In genomic region chr6:33993653-33994052, GRCh38 we compare ENCODE assay signal across 17 cellular contexts.
DNase-seq lines count a peak whose midpoint lies in the region; ATAC-seq and TF ChIP-seq lines count a peak whose summit lies in the region.
"Had no signal": no experiment of that assay in that cellular context is flagged by ENCODE, and none has a peak within 500 bp of the region (broad histone marks: within the 10 kb centered on the region; RNA-seq: fewer than 3 reads in every experiment).

No MANE protein-coding gene starts in this region.

- H3K27me3 Mint-ChIP-seq in WTC11 (ENCODE audit: low read depth) (peaks cover 77% of the 10 kb centered on the region), nephron (ENCODE audit: low read depth) (peaks cover 6% of the 10 kb centered on the region)

- no peak for TF ChIP-seq CTCF in SK-N-SH (IDR thresholded peaks at IDR 0.05)
- no peak for TF ChIP-seq CTCF in WTC11 (IDR thresholded peaks at IDR 0.05)
- no peak for TF ChIP-seq CTCF in nephron (IDR thresholded peaks at IDR 0.05; ENCODE audit: unreplicated experiment in 3 of 3)
- no peak for TF ChIP-seq CTCF in transverse colon (IDR thresholded peaks at IDR 0.05)
- no peak for TF ChIP-seq CTCF in brain microvascular endothelial cell (IDR thresholded peaks at IDR 0.05; ENCODE audit: low read depth, low read length, missing control alignments)
- TF ChIP-seq CTCF in esophagus squamous epithelium (IDR thresholded peaks at IDR 0.05): no peak

- no peak for TF ChIP-seq POLR2A in transverse colon (IDR thresholded peaks at IDR 0.05)
- no peak for TF ChIP-seq POLR2A in esophagus squamous epithelium (IDR thresholded peaks at IDR 0.05)

- no peaks in the 10 kb centered on the region for H3K36me3 ChIP-seq in SK-N-SH (replicated peaks in 1 of 2; ENCODE audit: control insufficient read depth in 1 of 2, insufficient read depth in 2 of 2, low read length in 1 of 2)
- no peaks in the 10 kb centered on the region for H3K36me3 ChIP-seq in transverse colon
- no peaks in the 10 kb centered on the region for H3K36me3 ChIP-seq in brain microvascular endothelial cell (replicated peaks)
- no peaks in the 10 kb centered on the region for H3K36me3 ChIP-seq in esophagus squamous epithelium
- H3K36me3 ChIP-seq: Peyer's patch had no signal

- no peaks in the 10 kb centered on the region for H4K20me1 ChIP-seq in SK-N-SH (ENCODE audit: insufficient read depth)

- H3K4me3 Mint-ChIP-seq in WTC11 (no peak overlapping the region), nephron (no peak overlapping the region)
- H3K4me3 Mint-ChIP-seq: HFFc6 had no signal

- TF ChIP-seq EP300 in SK-N-SH (IDR thresholded peaks at IDR 0.05; ENCODE audit: borderline replicate concordance in 1 of 2, low read depth in 1 of 2, low read length in 1 of 2) (no peak), transverse colon (IDR thresholded peaks at IDR 0.05; ENCODE audit: low read depth) (no peak)

- H3K27ac ChIP-seq in SK-N-SH (ENCODE audit: low read depth in 2 of 2, low read length in 1 of 2) (no peak overlapping the region), transverse colon (no peak overlapping the region), brain microvascular endothelial cell (no peak overlapping the region), esophagus squamous epithelium (no peak overlapping the region)
- H3K27ac ChIP-seq: 22Rv1, C4-2B, Peyer's patch had no signal

- H3K9me3 ChIP-seq in SK-N-SH: no peaks in the 10 kb centered on the region
- peaks cover 0 to 5% of the 10 kb centered on the region in 2 donors for H3K9me3 ChIP-seq in transverse colon
- peaks cover 0 to 4% (median 0%) of the 10 kb centered on the region in 3 donors for H3K9me3 ChIP-seq in esophagus squamous epithelium
- H3K9me3 ChIP-seq: Peyer's patch had no signal

- H3K4me3 ChIP-seq in SK-N-SH (ENCODE audit: low read depth in 2 of 2, low read length in 1 of 2) (no peak overlapping the region), transverse colon (no peak overlapping the region), brain microvascular endothelial cell (ENCODE audit: low read depth, low read length) (no peak overlapping the region), esophagus squamous epithelium (no peak overlapping the region)
- H3K4me3 ChIP-seq: K562, Peyer's patch had no signal

- 0 out of 2 replicates have a peak, but pooled peaks cover 5% of the 10 kb centered on the region for H3K27me3 ChIP-seq in SK-N-SH (ENCODE audit: insufficient read depth)
- no peaks in the 10 kb centered on the region for H3K27me3 ChIP-seq in transverse colon
- peaks cover 8% of the 10 kb centered on the region for H3K27me3 ChIP-seq in brain microvascular endothelial cell (replicated peaks)
- peaks cover 0 to 31% (median 0%) of the 10 kb centered on the region in 4 donors for H3K27me3 ChIP-seq in esophagus squamous epithelium
- H3K27me3 ChIP-seq: Peyer's patch had no signal

- intact Hi-C loops in transverse colon (cut with DNase I; ENCODE audit: low total_unique reads) (no loop called here), esophagus squamous epithelium (cut with DNase I) (no loop called here)

- H3F3A ChIP-seq in SK-N-SH (replicated peaks; ENCODE audit: insufficient read depth): no peaks in the 10 kb centered on the region

- CTCF ChIA-PET in SK-N-SH (lab: Yijun Ruan, JAX) (no interaction called here), WTC11 (lab: Charles Lee) (interaction anchor here (0.6 to 2.5 kb wide), 10 partner anchors 8 to 282 kb away, joined by 3 to 12 read pairs (median 4); partner anchors contain the start of gene UQCC2)

- no peak for TF ChIP-seq RAD21 in SK-N-SH (IDR thresholded peaks at IDR 0.05; ENCODE audit: low read length)

- no peaks in the 10 kb centered on the region for H3K79me2 ChIP-seq in SK-N-SH (ENCODE audit: insufficient read depth)

- H3K4me2 ChIP-seq in SK-N-SH: no peak overlapping the region

- H2AFZ ChIP-seq in SK-N-SH (ENCODE audit: low read depth): no peak overlapping the region

- POLR2A ChIA-PET in SK-N-SH (lab: Yijun Ruan, JAX) (no interaction called here), WTC11 (lab: Charles Lee) (no interaction called here)

- H3K4me1 Mint-ChIP-seq in WTC11: peaks cover 11% of the 10 kb centered on the region
- H3K4me1 Mint-ChIP-seq in nephron: peaks cover 57% of the 10 kb centered on the region

- no peak overlapping the region for H3K9ac ChIP-seq in SK-N-SH

- in situ Hi-C loops in transverse colon (cut with MboI; ENCODE audit: low pct_ligation_motif_present in 1 of 4, low pct_unique_long_range_greater_than_20kb in 1 of 4, low sequenced_read_pairs in 3 of 4) (no loop called here), brain microvascular endothelial cell (cut with HindIII; ENCODE audit: low pct_ligation_motif_present, low sequenced_read_pairs) (no loop called here)

- H3K36me3 Mint-ChIP-seq in WTC11 (no peaks in the 10 kb centered on the region), nephron (ENCODE audit: low read depth) (no peaks in the 10 kb centered on the region)

- WGBS in SK-N-SH (ENCODE audit: low lambda C conversion rate): 65% methylated on average over 14 of the region's 16 CpGs
- WGBS in transverse colon (ENCODE audit: low coverage in 1 of 2), 2 donors: 53 to 78% methylated on average over 6 to 16 of the region's 16 CpGs
- 67 to 70% methylated on average over 15 to 16 of the region's 16 CpGs for WGBS in esophagus squamous epithelium, 2 donors

- H3K9me3 Mint-ChIP-seq in WTC11 (peaks cover 17% of the 10 kb centered on the region), nephron (peaks cover 15% of the 10 kb centered on the region)

- ATAC-seq in SK-N-SH treated with all-trans-retinoic acid at 6 μM for 48 hours (no peak), WTC11 (peak; percentile 59), GM18873 (IDR thresholded peaks at IDR 0.05; ENCODE audit: low FRiP score, unreplicated experiment) (no peak)
- ATAC-seq: K562 had no signal

- no peak overlapping the region for H3K27ac Mint-ChIP-seq in WTC11
- peak overlapping the region in 2 of 3 experiments; percentile 62 to 82 for H3K27ac Mint-ChIP-seq in nephron
- H3K27ac Mint-ChIP-seq: HFFc6 had no signal

- H3K4me1 ChIP-seq in SK-N-SH (ENCODE audit: control insufficient read depth in 1 of 2, insufficient read depth in 2 of 2, low read depth in 1 of 2, low read length in 1 of 2): peaks cover 0 to under 1% of the 10 kb centered on the region in 2 experiments; a peak in 2 of 4 replicates
- peaks cover 0 to 18% (median 12%) of the 10 kb centered on the region in 4 donors for H3K4me1 ChIP-seq in transverse colon
- no peaks in the 10 kb centered on the region for H3K4me1 ChIP-seq in esophagus squamous epithelium

- H3K9me2 ChIP-seq in SK-N-SH: no peaks in the 10 kb centered on the region

- DNase-seq in SK-N-SH (peak; percentile 6), WTC11 (ENCODE audit: low spot score) (no peak), transverse colon (peak; percentile 5), brain microvascular endothelial cell (no peak), esophagus squamous epithelium (lab: John Stamatoyannopoulos, UW) (no peak)
- DNase-seq: AML-193, DMS79, HFFc6, NCI-H1105, NCI-H1694 treated with DMSO at 0.1 percent for 48 hours had no signal

TF ChIP-seq in SK-N-SH, 30 proteins besides CTCF, POLR2A, EP300 and RAD21:
- TF ChIP-seq NFIC (IDR thresholded peaks at IDR 0.05; ENCODE audit: borderline replicate concordance): no peak
- TF ChIP-seq MAX (IDR thresholded peaks at IDR 0.05; ENCODE audit: low read depth): no peak
- TF ChIP-seq NRF1 (IDR thresholded peaks at IDR 0.05; ENCODE audit: low read depth, low read length): no peak

TF ChIP-seq in SK-N-SH treated with all-trans-retinoic acid at 6 μM for 48 hours, 23 proteins besides CTCF, POLR2A, EP300 and RAD21 (continues in another document):
- TF ChIP-seq RARB (CRISPR knock-in tag; IDR thresholded peaks at IDR 0.05) (no peak), ARNTL (CRISPR knock-in tag; IDR thresholded peaks at IDR 0.05; ENCODE audit: borderline replicate concordance, low read depth) (no peak), ZFP30 (CRISPR knock-in tag; IDR thresholded peaks at IDR 0.05) (no peak), ESRRG (CRISPR knock-in tag; IDR thresholded peaks at IDR 0.05) (no peak), CSRNP3 (CRISPR knock-in tag; IDR thresholded peaks at IDR 0.05) (no peak)

TF ChIP-seq in WTC11, 78 proteins besides CTCF, POLR2A, EP300 and RAD21 (continues in another document):
- TF ChIP-seq ZNF423 (CRISPR knock-in tag; IDR thresholded peaks at IDR 0.05) (no peak), TCF7 (CRISPR knock-in tag; IDR thresholded peaks at IDR 0.05; ENCODE audit: low read depth) (no peak), FOXP1 (CRISPR knock-in tag; IDR thresholded peaks at IDR 0.05; ENCODE audit: borderline replicate concordance) (no peak), ZNF425 (CRISPR knock-in tag; conservative IDR thresholded peaks at IDR 0.05) (no peak), HMGA2 (CRISPR knock-in tag; IDR thresholded peaks at IDR 0.05) (no peak), PRRX2 (CRISPR knock-in tag; IDR thresholded peaks at IDR 0.05) (no peak), E2F4 (CRISPR knock-in tag; IDR thresholded peaks at IDR 0.05; ENCODE audit: borderline replicate concordance, low read depth) (no peak), KAT7 (CRISPR knock-in tag; IDR thresholded peaks at IDR 0.05; ENCODE audit: borderline replicate concordance) (no peak), GABPB1 (CRISPR knock-in tag; IDR thresholded peaks at IDR 0.05) (no peak), RORB (CRISPR knock-in tag; IDR thresholded peaks at IDR 0.05) (no peak), ETV6 (CRISPR knock-in tag; IDR thresholded peaks at IDR 0.05) (no peak)

Comparison
In these comparisons a context has a peak if more than half of its experiments do, and no peak if none do; other contexts are left out.
1. DNase-seq: peak in SK-N-SH (single experiment) and transverse colon (single experiment); none in WTC11 (single experiment), brain microvascular endothelial cell (single experiment) and esophagus squamous epithelium (single experiment).